26 cellular contexts compared by ENCODE assay signal in the genomic region with DNA sequence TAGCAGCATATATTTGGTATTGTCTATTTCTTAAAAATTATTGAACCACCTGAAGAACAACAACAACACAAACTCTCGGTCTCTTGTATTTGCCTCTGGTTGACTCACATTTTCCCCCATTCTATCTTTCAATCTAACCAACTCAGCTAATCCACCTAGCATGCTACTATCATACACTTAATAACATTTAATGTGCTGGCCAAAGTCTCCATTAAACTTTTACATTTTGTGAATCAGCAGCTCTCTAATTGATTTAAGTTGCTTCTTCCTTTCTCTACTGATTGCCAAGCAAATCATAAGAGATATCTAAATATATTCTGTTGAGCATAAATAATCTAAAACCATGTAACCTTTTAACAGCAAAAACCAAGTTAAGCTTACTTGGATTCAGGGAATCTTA.
"Had no signal": no experiment of that assay in that cellular context is flagged by ENCODE, and none has a peak within 500 bp of the region (broad histone marks: within the 10 kb centered on the region; RNA-seq: fewer than 3 reads in every experiment).

No MANE protein-coding gene starts in this region.

- H3K9me3 ChIP-seq: stomach, suprapubic skin, testis, thoracic aorta, thyroid gland, tibial artery, tibial nerve, transverse colon, upper lobe of left lung, upper lobe of right lung, uterus, vagina had no signal

- H3K27ac ChIP-seq: stomach, suprapubic skin, testis, thoracic aorta, thyroid gland, tibial artery, tibial nerve, transverse colon, upper lobe of left lung, upper lobe of right lung, uterus, vagina had no signal

- H3K4me3 ChIP-seq: stomach, suprapubic skin, testis, thoracic aorta, thyroid gland, tibial artery, tibial nerve, transverse colon, upper lobe of left lung, upper lobe of right lung, uterus, vagina had no signal

- H3K27me3 ChIP-seq: stomach, suprapubic skin, testis, thyroid gland, tibial artery, tibial nerve, transverse colon, upper lobe of left lung, upper lobe of right lung, uterus, vagina had no signal

- H3K36me3 ChIP-seq: stomach, suprapubic skin, thoracic aorta, thyroid gland, tibial artery, tibial nerve, transverse colon, upper lobe of left lung, upper lobe of right lung, uterus, vagina had no signal

- H3K4me1 ChIP-seq: stomach, suprapubic skin, testis, thyroid gland, tibial artery, tibial nerve, transverse colon, upper lobe of left lung, upper lobe of right lung, uterus, vagina had no signal

- ATAC-seq: stimulated activated effector memory CD8-positive, alpha-beta T cell treated with anti-CD3 and anti-CD28 coated beads, Interleukin-12 subunit alpha, Interleukin-12 subunit beta, amount 100 ng/mL, for 72 hours; stimulated activated memory B cell treated with anti-CD40 and anti-IgM and Interleukin-4, amounts not matched to agents 10 μg/mL and 1 μg/mL and 100 μg/mL, for 72 hours; stimulated activated naive B cell treated with anti-CD40 and anti-IgM and Interleukin-4, amounts not matched to agents 10 μg/mL and 1 μg/mL and 100 μg/mL, for 72 hours; stimulated activated naive CD8-positive, alpha-beta T cell treated with anti-CD3 and anti-CD28 coated beads, Interleukin-15, amount 100 ng/mL, for 72 hours; stimulated activated naive CD8-positive, alpha-beta T cell treated with anti-CD3 and anti-CD28 coated beads, Interleukin-15, Interleukin-2, amounts not matched to agents 100 U/mL and 50 U/mL, for 24 hours; upper lobe of right lung had no signal

- DNase-seq: stimulated activated CD4-positive, alpha-beta T cell treated with anti-CD3 and anti-CD28 coated beads, Interleukin-2, amount 100 ng/mL, for 48 hours; stimulated activated CD4-positive, alpha-beta T cell treated with anti-CD3 and anti-CD28 coated beads, Interleukin-4, amount 100 ng/mL, for 1 hour; stimulated activated CD4-positive, alpha-beta T cell treated with anti-CD3 and anti-CD28 coated beads, Interleukin-4, amount 100 ng/mL, for 24 hours; stimulated activated CD4-positive, alpha-beta T cell treated with anti-CD3 and anti-CD28 coated beads, Interleukin-4, amount 100 ng/mL, for 4 hours; stimulated activated CD8-positive, alpha-beta memory T cell treated with anti-CD3 and anti-CD28 coated beads, Interleukin-4, amount 100 ng/mL, for 48 hours; stimulated activated naive B cell treated with anti-CD40 and anti-IgM and Interleukin-4, amounts not matched to agents 10 μg/mL and 1 μg/mL and 100 μg/mL, for 72 hours; stimulated activated naive CD4-positive, alpha-beta T cell; stimulated activated naive CD4-positive, alpha-beta T cell treated with Interleukin-2 at 50 U/mL for 16 hours; stimulated activated naive CD8-positive, alpha-beta T cell treated with anti-CD3 and anti-CD28 coated beads, Interleukin-15, amount 100 ng/mL, for 72 hours; stimulated activated naive CD8-positive, alpha-beta T cell treated with anti-CD3 and anti-CD28 coated beads, Interleukin-15, Interleukin-2, amounts not matched to agents 100 U/mL and 50 U/mL, for 24 hours; stomach; substantia nigra; testis; thyroid gland; tibial artery; transverse colon; trophoblast cell; upper lobe of left lung; upper lobe of right lung; uterus had no signal
